8 cellular contexts compared by ENCODE assay signal in genomic region chrX:39477438-39478120, GRCh38.
A peak's percentile ranks its signal among the peaks of the same experiment; 100 is the strongest.
DNase-seq lines count a peak whose midpoint lies in the region; ATAC-seq and TF ChIP-seq lines count a peak whose summit lies in the region.

No MANE protein-coding gene starts in this region.

- no peaks in the 10 kb centered on the region for H3F3A ChIP-seq in MM.1S (ENCODE audit: insufficient read depth, low read length)

- H3K27me3 ChIP-seq in H7 (ENCODE audit: control insufficient read depth, insufficient read depth, low read length), result no peaks in the 10 kb centered on the region
- no peaks in the 10 kb centered on the region for H3K27me3 ChIP-seq in foreskin keratinocyte
- no peaks in the 10 kb centered on the region for H3K27me3 ChIP-seq in MM.1S (replicated peaks; ENCODE audit: insufficient read depth, low read length)

- no peak overlapping the region for H3K9ac ChIP-seq in MM.1S (ENCODE audit: low read length)

- H3K79me2 ChIP-seq in MM.1S (ENCODE audit: low read length), result no peaks in the 10 kb centered on the region

- H4K20me1 ChIP-seq in MM.1S (ENCODE audit: insufficient read depth, low read length), result no peaks in the 10 kb centered on the region

- DNase-seq in H7, result peak; percentile 88
- DNase-seq in RPMI8226, result peak; percentile 39
- peak; percentile 33 to 74 for DNase-seq in foreskin keratinocyte
- no peak for DNase-seq in sciatic nerve (ENCODE audit: low spot score)
- no peak for DNase-seq in MM.1S
- DNase-seq in globus pallidus (ENCODE audit: low spot score), result no peak

- H3K4me3 ChIP-seq in H7 (ENCODE audit: insufficient read depth, low read depth, low read length), result no peak overlapping the region
- no peak overlapping the region for H3K4me3 ChIP-seq in MM.1S (ENCODE audit: low read length)

- H3K4me1 ChIP-seq in foreskin keratinocyte (peaks cover 10% of the 10 kb centered on the region), MM.1S (ENCODE audit: low read length) (no peaks in the 10 kb centered on the region)

- no peak overlapping the region for H3K27ac ChIP-seq in foreskin keratinocyte
- H3K27ac ChIP-seq in MM.1S (ENCODE audit: low read length), result no peak overlapping the region

- no peak overlapping the region for H3K4me2 ChIP-seq in MM.1S (ENCODE audit: low read depth, low read length)

- no peak overlapping the region for H2AFZ ChIP-seq in MM.1S (ENCODE audit: low read length)

- intact Hi-C loops in sciatic nerve (cut with DNase I), result no loop called here

- no peaks in the 10 kb centered on the region for H3K9me2 ChIP-seq in MM.1S (replicated peaks; ENCODE audit: insufficient read depth, low read length)

- no peaks in the 10 kb centered on the region for H3K9me3 ChIP-seq in MM.1S (replicated peaks; ENCODE audit: insufficient read depth, low read length)

- H3K36me3 ChIP-seq in H7 (replicated peaks; ENCODE audit: control insufficient read depth, insufficient read depth, low read length) (no peaks in the 10 kb centered on the region), MM.1S (replicated peaks; ENCODE audit: insufficient read depth, low read length) (no peaks in the 10 kb centered on the region)

- no peak for TF ChIP-seq CTCF in foreskin keratinocyte (conservative IDR thresholded peaks at IDR 0.05)
- TF ChIP-seq CTCF in MM.1S (IDR thresholded peaks at IDR 0.05; ENCODE audit: low read length), result no peak

- ATAC-seq in foreskin keratinocyte, result peak; percentile 89
- ATAC-seq in sciatic nerve, result peak; percentile 29
- ATAC-seq in GM18511 (IDR thresholded peaks at IDR 0.05; ENCODE audit: unreplicated experiment), result no peak
- ATAC-seq in HG02885 (IDR thresholded peaks at IDR 0.05; ENCODE audit: poor library complexity, unreplicated experiment), result no peak

Comparison
In these comparisons a context has a peak if more than half of its experiments do, and no peak if none do; other contexts are left out.
1. DNase-seq: peak in H7 (single experiment), RPMI8226 (single experiment) and foreskin keratinocyte (2 of 2); none in sciatic nerve (single experiment), MM.1S (single experiment) and globus pallidus (single experiment).
2. ATAC-seq: peak in foreskin keratinocyte (single experiment) and sciatic nerve (single experiment); none in GM18511 (single experiment) and HG02885 (single experiment).